In genomic region chr15:58988011-58988785, GRCh38 we compare ENCODE assay signal across 8 cellular contexts. TPM values are rescaled to one million over a fixed set of nuclear protein-coding genes. Genes with fewer than 3 reads are reported as not detected.
DNase-seq lines count a peak whose midpoint lies in the region; ATAC-seq and TF ChIP-seq lines count a peak whose summit lies in the region.

No MANE protein-coding gene starts in this region.

- H3K4me3 Mint-ChIP-seq in Caco-2 (ENCODE audit: unreplicated experiment): peak overlapping the region; percentile 87
- H3K4me3 Mint-ChIP-seq in activated naive CD4-positive, alpha-beta T cell treated with anti-CD3 and anti-CD28 coated beads, Interleukin-2, amount 50 U/mL, for 24 hours: peak overlapping the region; percentile 99
- peak overlapping the region; percentile 98 for H3K4me3 Mint-ChIP-seq in glutamatergic neuron (ENCODE audit: unreplicated experiment)

- peaks cover 17% of the 10 kb centered on the region; the same call in 1 of the 2 replicates for H3K4me1 ChIP-seq in Caco-2
- H3K4me1 ChIP-seq in RWPE2 (ENCODE audit: insufficient read depth, poor library complexity, severe bottlenecking): peaks cover 14% of the 10 kb centered on the region
- H3K4me1 ChIP-seq in thymus (ENCODE audit: control insufficient read depth, insufficient read depth, low read length): no peaks in the 10 kb centered on the region

- under 1% methylated on average over 36 of the region's 36 CpGs for WGBS in thymus

- ATAC-seq in GM19468 (IDR thresholded peaks at IDR 0.05; ENCODE audit: extremely low read depth, unreplicated experiment) (peak; percentile 12), RWPE2 (ENCODE audit: low read depth) (peak; percentile 65), omental fat pad (ENCODE audit: low FRiP score) (peak; percentile 84)

- no TSS peak for BruUV-seq in Caco-2 (replicated peaks; lab: Mats Ljungman, UMichigan)

- no peaks in the 10 kb centered on the region for H3K9me3 ChIP-seq in Caco-2
- no peaks in the 10 kb centered on the region for H3K9me3 ChIP-seq in RWPE2 (ENCODE audit: severe bottlenecking)
- no peaks in the 10 kb centered on the region for H3K9me3 ChIP-seq in thymus (ENCODE audit: control insufficient read depth)

- TF ChIP-seq CTCF in Caco-2 (IDR thresholded peaks at IDR 0.05; ENCODE audit: insufficient read depth in 1 of 2, low read depth in 1 of 2, low read length in 1 of 2, severe bottlenecking in 1 of 2, unreplicated experiment in 1 of 2) (no peak), RWPE2 (IDR thresholded peaks at IDR 0.05; ENCODE audit: poor library complexity, severe bottlenecking) (no peak), glutamatergic neuron (IDR thresholded peaks at IDR 0.05; ENCODE audit: partially characterized antibody, unreplicated experiment) (no peak), omental fat pad (IDR thresholded peaks at IDR 0.05) (no peak)

- H3K36me3 Mint-ChIP-seq in Caco-2 (ENCODE audit: insufficient read depth, unreplicated experiment): peaks cover 20% of the 10 kb centered on the region
- H3K36me3 Mint-ChIP-seq in activated naive CD4-positive, alpha-beta T cell treated with anti-CD3 and anti-CD28 coated beads, Interleukin-2, amount 50 U/mL, for 24 hours: peaks cover 8% of the 10 kb centered on the region
- no peaks in the 10 kb centered on the region for H3K36me3 Mint-ChIP-seq in glutamatergic neuron (ENCODE audit: unreplicated experiment)

- H3K36me3 ChIP-seq in Caco-2 (ENCODE audit: control insufficient read depth, insufficient read depth, low read length) (no peaks in the 10 kb centered on the region), RWPE2 (ENCODE audit: low read depth) (peaks cover 35% of the 10 kb centered on the region), thymus (ENCODE audit: control insufficient read depth, insufficient read depth) (peaks cover 10% of the 10 kb centered on the region)

- no peaks in the 10 kb centered on the region for H3K27me3 ChIP-seq in Caco-2 (replicated peaks; ENCODE audit: control insufficient read depth, insufficient read depth, low read length)
- H3K27me3 ChIP-seq in RWPE2 (ENCODE audit: insufficient read depth, poor library complexity, severe bottlenecking): no peaks in the 10 kb centered on the region
- H3K27me3 ChIP-seq in thymus (ENCODE audit: control insufficient read depth, insufficient read depth): no peaks in the 10 kb centered on the region

- H3K27ac ChIP-seq in RWPE2 (ENCODE audit: poor library complexity, severe bottlenecking): peak overlapping the region; percentile 65
- peak overlapping the region; percentile 83 for H3K27ac ChIP-seq in thymus (ENCODE audit: low read depth)

- H3K27me3 Mint-ChIP-seq in Caco-2 (ENCODE audit: insufficient read depth, unreplicated experiment): peaks cover 4% of the 10 kb centered on the region
- H3K27me3 Mint-ChIP-seq in activated naive CD4-positive, alpha-beta T cell treated with anti-CD3 and anti-CD28 coated beads, Interleukin-2, amount 50 U/mL, for 24 hours: no peaks in the 10 kb centered on the region
- peaks cover 11% of the 10 kb centered on the region for H3K27me3 Mint-ChIP-seq in glutamatergic neuron (ENCODE audit: unreplicated experiment)

- POLR2A ChIA-PET in Caco-2 (lab: Charles Lee): no interaction called here

- peak overlapping the region; percentile 81 for H3K27ac Mint-ChIP-seq in Caco-2 (ENCODE audit: unreplicated experiment)
- peak overlapping the region; percentile 95 for H3K27ac Mint-ChIP-seq in activated naive CD4-positive, alpha-beta T cell treated with anti-CD3 and anti-CD28 coated beads, Interleukin-2, amount 50 U/mL, for 24 hours
- peak overlapping the region; percentile 99 for H3K27ac Mint-ChIP-seq in glutamatergic neuron (ENCODE audit: unreplicated experiment)

- H3K4me3 ChIP-seq in Caco-2 (ENCODE audit: low read depth, low read length) (peak overlapping the region; percentile 94), RWPE2 (ENCODE audit: severe bottlenecking) (peak overlapping the region; percentile 90), thymus (ENCODE audit: low read length) (peak overlapping the region; percentile 91)

- CTCF ChIA-PET in Caco-2 (lab: Charles Lee): interaction anchor here (0.6 kb wide), 1 partner anchor 190 kb away, joined by 4 read pairs; no protein-coding TSS in a partner anchor

- DNase-seq in Caco-2 (peak; percentile 75 to 76), HT-29 (ENCODE audit: low spot score) (peak; percentile 55), RWPE2 (ENCODE audit: low spot score) (peak; percentile 78), glutamatergic neuron (peak; percentile 90), omental fat pad (ENCODE audit: low spot score) (no peak)

- intact Hi-C loops in Caco-2 (cut with micrococcal nuclease; ENCODE audit: unreplicated experiment): loop anchor here (5.0 kb wide), 1 partner anchor 79 kb away; no protein-coding TSS in a partner anchor

- no peaks in the 10 kb centered on the region for H3K4me1 Mint-ChIP-seq in Caco-2 (ENCODE audit: low read depth, unreplicated experiment)
- peaks cover 52% of the 10 kb centered on the region for H3K4me1 Mint-ChIP-seq in activated naive CD4-positive, alpha-beta T cell treated with anti-CD3 and anti-CD28 coated beads, Interleukin-2, amount 50 U/mL, for 24 hours
- peaks cover 15% of the 10 kb centered on the region for H3K4me1 Mint-ChIP-seq in glutamatergic neuron (ENCODE audit: low read depth, unreplicated experiment)

- H3K9me3 Mint-ChIP-seq in Caco-2 (ENCODE audit: unreplicated experiment) (no peaks in the 10 kb centered on the region), glutamatergic neuron (ENCODE audit: unreplicated experiment) (peaks cover 14% of the 10 kb centered on the region)
- no peaks in the 10 kb centered on the region for H3K9me3 Mint-ChIP-seq in activated naive CD4-positive, alpha-beta T cell treated with anti-CD3 and anti-CD28 coated beads, Interleukin-2, amount 50 U/mL, for 24 hours

RNA-seq across cellular contexts. Expression of gene RNF111, which starts 0.7 kb away (rescaled TPM):
- 26.1 and 30.5 TPM in 2 replicates for total RNA-seq in Caco-2 (2022)
- 12.7 and 12.9 TPM in 2 replicates for total RNA-seq in HT-29 (2014; rRNA removed; shearing (Covaris generic))
- total RNA-seq in glutamatergic neuron (ENCODE audit: unreplicated experiment): 57.4 TPM
- 10 to 100 TPM; 15.4 to 28.7 (median 24.1) TPM for total RNA-seq in omental fat pad
- 18.3 TPM for polyA plus RNA-seq in thymus

RNA-seq across cellular contexts. Expression of gene SLTM, which starts 54.7 kb away (rescaled TPM):
- total RNA-seq in Caco-2 (2022) (79.5 and 94.0 TPM in 2 replicates), glutamatergic neuron (ENCODE audit: unreplicated experiment) (76.7 TPM), omental fat pad (100 to 1,000 TPM in 3 of 4 donors, 10 to 100 TPM in 1; 95.9 to 157 (median 123) TPM)
- total RNA-seq in HT-29 (2014; rRNA removed; shearing (Covaris generic)): 92.9 and 104 TPM in 2 replicates
- polyA plus RNA-seq in thymus: 104 TPM

Comparison
In these comparisons a context has a peak if more than half of its experiments do, and no peak if none do; other contexts are left out.
1. ATAC-seq: peak in every context shown above with its lines; median percentile 84 in omental fat pad; 65 in RWPE2; 12 in GM19468.